ENCODE assay signal across 9 cellular contexts in the genomic region with DNA sequence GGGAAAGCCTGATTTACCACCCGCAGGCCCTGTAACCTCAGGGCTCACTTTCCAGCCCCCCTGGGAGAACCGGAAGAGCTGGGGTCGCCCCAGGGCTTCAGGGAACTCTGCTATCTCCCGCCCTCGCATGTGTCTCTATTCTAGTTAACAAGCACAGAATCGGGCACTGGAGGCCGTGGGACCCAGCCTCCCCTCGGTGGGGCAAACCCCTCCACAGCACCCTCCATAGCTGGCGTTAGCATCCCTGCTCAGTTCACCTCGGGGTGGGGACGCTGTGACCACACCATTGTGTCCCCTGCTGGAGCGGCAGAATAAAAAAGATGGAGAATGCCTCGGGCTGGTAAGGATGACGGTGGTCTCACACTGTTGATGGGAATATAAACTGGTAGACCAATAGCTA. TPM values are rescaled to one million over a fixed set of nuclear protein-coding genes. Genes with fewer than 3 reads are reported as not detected.
"Had no signal": no experiment of that assay in that cellular context is flagged by ENCODE, and none has a peak within 500 bp of the region (broad histone marks: within the 10 kb centered on the region; RNA-seq: fewer than 3 reads in every experiment).

No MANE protein-coding gene starts in this region.

- DNase-seq: H9, HCEC 1CT, IMR-90, KBM-7 had no signal

- FAIRE-seq: H1, H54, HTR-8/SVneo had no signal

- H3K4me3 ChIP-seq: GM23338 had no signal

- ATAC-seq: GM23338 had no signal

- H2AFZ ChIP-seq: GM23338 had no signal

- H3K4me2 ChIP-seq: GM23338 had no signal

RNA-seq across cellular contexts. Expression of a gene that starts 3.5 kb away (rescaled TPM):
- total RNA-seq: HT-29 had no signal

RNA-seq across cellular contexts. Expression of a gene that starts 21.9 kb away (rescaled TPM):
- total RNA-seq: H1, H9, HT-29, IMR-90 had no signal

RNA-seq across cellular contexts. Expression of a gene that starts 26.0 kb away (rescaled TPM):
- total RNA-seq: H9, HT-29 had no signal
